ENCODE assay signal across 13 cellular contexts in genomic region chr15:26970712-26971210, GRCh38. TPM values are rescaled to one million over a fixed set of nuclear protein-coding genes. Genes with fewer than 3 reads are reported as not detected.
DNase-seq lines count a peak whose midpoint lies in the region; FAIRE-seq and TF ChIP-seq lines count a peak whose summit lies in the region.
"Had no signal": no experiment of that assay in that cellular context is flagged by ENCODE, and none has a peak within 500 bp of the region (broad histone marks: within the 10 kb centered on the region; RNA-seq: fewer than 3 reads in every experiment).

GABRG3 (plus strand) TSS chr15:26971181.

- H3K9me3 Mint-ChIP-seq in MCF 10A (ENCODE audit: unreplicated experiment), result peaks cover 9% of the 10 kb centered on the region

- TF ChIP-seq POLR2A in breast epithelium (IDR thresholded peaks at IDR 0.05), result no peak
- TF ChIP-seq POLR2A in uterus (IDR thresholded peaks at IDR 0.05), result no peak

- FAIRE-seq in urothelium cell line (lab: Jason Lieb, UNC), result no peak

- H3K36me3 Mint-ChIP-seq in MCF 10A (ENCODE audit: insufficient read depth, unreplicated experiment), result no peaks in the 10 kb centered on the region

- no peaks in the 10 kb centered on the region for H3K36me3 ChIP-seq in breast epithelium
- no peaks in the 10 kb centered on the region for H3K36me3 ChIP-seq in kidney epithelial cell (ENCODE audit: control insufficient read depth, insufficient read depth, low read length)
- no peaks in the 10 kb centered on the region for H3K36me3 ChIP-seq in uterus

- H3K4me3 Mint-ChIP-seq in MCF 10A (ENCODE audit: unreplicated experiment), result no peak within 1 kb of the TSS
- H3K4me3 Mint-ChIP-seq: T-helper 2 cell treated with Interferon-gamma antibody and Interleukin-4, amounts not matched to agents 5 μg/mL and 100 μg/mL, for 36 hours had no signal

- no TSS peak for BruUV-seq in MCF 10A (replicated peaks; lab: Mats Ljungman, UMichigan)

- H3K27me3 Mint-ChIP-seq in MCF 10A (ENCODE audit: insufficient read depth, unreplicated experiment), result no peaks in the 10 kb centered on the region

- H3K4me3 ChIP-seq in breast epithelium, result peak within 1 kb of the TSS in 2 of 3 donors; percentile 48 to 62
- H3K4me3 ChIP-seq in kidney epithelial cell (ENCODE audit: low read depth, low read length), result peak within 1 kb of the TSS; percentile 22
- H3K4me3 ChIP-seq in uterus, result no peak within 1 kb of the TSS

- H3K9me3 ChIP-seq in breast epithelium (no peaks in the 10 kb centered on the region), uterus (no peaks in the 10 kb centered on the region)

- peaks cover 0 to 28% of the 10 kb centered on the region in 2 donors for H3K27me3 ChIP-seq in breast epithelium
- H3K27me3 ChIP-seq in kidney epithelial cell (ENCODE audit: control insufficient read depth, insufficient read depth, low read length), result peaks cover 32% of the 10 kb centered on the region
- no peaks in the 10 kb centered on the region for H3K27me3 ChIP-seq in uterus

- no peak within 1 kb of the TSS for H3K27ac ChIP-seq in breast epithelium
- H3K27ac ChIP-seq in uterus, result no peak within 1 kb of the TSS
- H3K27ac ChIP-seq: skin epidermis had no signal

- intact Hi-C loops in breast epithelium (cut with DNase I; ENCODE audit: low total_unique reads) (no loop called here), MCF 10A (cut with micrococcal nuclease) (no loop called here), uterus (cut with DNase I; ENCODE audit: low total_unique reads) (no loop called here)

- DNase-seq in breast epithelium (ENCODE audit: low spot score in 2 of 2), result no peak
- no peak for DNase-seq in MCF 10A (ENCODE audit: unreplicated experiment)
- peak; percentile 72 for DNase-seq in astrocyte of the hippocampus (ENCODE audit: low read depth, low spot score)
- DNase-seq in kidney epithelial cell (ENCODE audit: low read depth), result no peak
- peak; percentile 85 for DNase-seq in urothelium cell line (ENCODE audit: low spot score)
- DNase-seq in uterus, result no peak
- DNase-seq in stimulated activated CD4-positive, alpha-beta T cell treated with anti-CD3 and anti-CD28 coated beads, Interleukin-2, amount 100 ng/mL, for 24 hours, result no peak
- no peak for DNase-seq in GM10248 (ENCODE audit: extremely low spot score)
- DNase-seq: amniotic stem cell, mammary epithelial cell, NCI-H524 treated with DMSO at 0.1 percent for 48 hours had no signal

- POLR2A ChIA-PET in MCF 10A (lab: Yijun Ruan, JAX), result no interaction called here
- POLR2A ChIA-PET in GM10248 (lab: Yijun Ruan, JAX), result no interaction called here

- H3K27ac Mint-ChIP-seq in MCF 10A (ENCODE audit: low read depth, unreplicated experiment), result no peak within 1 kb of the TSS
- H3K27ac Mint-ChIP-seq: T-helper 2 cell treated with Interferon-gamma antibody and Interleukin-4, amounts not matched to agents 5 μg/mL and 100 μg/mL, for 36 hours had no signal

- H3K4me1 ChIP-seq in breast epithelium, result no peaks in the 10 kb centered on the region
- H3K4me1 ChIP-seq in uterus, result no peaks in the 10 kb centered on the region

- H3K4me1 Mint-ChIP-seq in MCF 10A (ENCODE audit: insufficient read depth, unreplicated experiment), result no peaks in the 10 kb centered on the region

- CTCF ChIA-PET in MCF 10A (lab: Yijun Ruan, JAX) (no interaction called here), GM10248 (lab: Yijun Ruan, JAX) (no interaction called here)

- TF ChIP-seq CTCF in breast epithelium (IDR thresholded peaks at IDR 0.05) (no peak), MCF 10A (IDR thresholded peaks at IDR 0.05; ENCODE audit: unreplicated experiment) (no peak), kidney epithelial cell (IDR thresholded peaks at IDR 0.05; ENCODE audit: insufficient read depth, low read length, poor library complexity, severe bottlenecking) (no peak), uterus (IDR thresholded peaks at IDR 0.05) (no peak), GM10248 (IDR thresholded peaks at IDR 0.05; ENCODE audit: control extremely low read depth, extremely low read depth, low read depth, missing control alignments) (no peak)

RNA-seq across cellular contexts. Expression of gene GABRG3, which starts in this region (rescaled TPM):
- total RNA-seq in breast epithelium, result under 1 TPM in 2 of 3 donors, not detected in 1; 0.15 to 0.33 TPM
- total RNA-seq in MCF 10A (2022), result not detected in 2 replicates
- total RNA-seq in kidney epithelial cell, result 0.08 TPM in 1 of 2 replicates, not detected in the other
- 1 to 10 TPM in 1 of 4 donors, not detected in 3; 3.0 TPM for total RNA-seq in uterus
- total RNA-seq: mammary epithelial cell had no signal

Comparison
In these comparisons a context has a peak if more than half of its experiments do, and no peak if none do; other contexts are left out.
1. DNase-seq: peak in astrocyte of the hippocampus (single experiment) and urothelium cell line (single experiment); none in breast epithelium (0 of 2), MCF 10A (single experiment), kidney epithelial cell (single experiment), uterus (0 of 2), stimulated activated CD4-positive, alpha-beta T cell treated with anti-CD3 and anti-CD28 coated beads, Interleukin-2, amount 100 ng/mL, for 24 hours (0 of 2) and GM10248 (single experiment).
2. H3K4me3 ChIP-seq: peak in breast epithelium (2 of 3) and kidney epithelial cell (single experiment); none in uterus (0 of 2).